In genomic region chr18:9824474-9824832, GRCh38 we compare ENCODE assay signal across 14 cellular contexts.
DNase-seq lines count a peak whose midpoint lies in the region; ATAC-seq, FAIRE-seq and TF ChIP-seq lines count a peak whose summit lies in the region.
"Had no signal": no experiment of that assay in that cellular context is flagged by ENCODE, and none has a peak within 500 bp of the region (broad histone marks: within the 10 kb centered on the region; RNA-seq: fewer than 3 reads in every experiment).

No MANE protein-coding gene starts in this region.

- no peaks in the 10 kb centered on the region for H3K9me3 ChIP-seq in small intestine (ENCODE audit: control insufficient read depth, low read depth)
- H3K9me3 ChIP-seq: SJSA1 had no signal

- H3K27me3 ChIP-seq in brain microvascular endothelial cell (replicated peaks) (no peaks in the 10 kb centered on the region), small intestine (ENCODE audit: control insufficient read depth in 2 of 2, insufficient read depth in 2 of 2, low read length in 2 of 2) (no peaks in the 10 kb centered on the region)
- H3K27me3 ChIP-seq: SJSA1 had no signal

- DNase-seq in EL: peak; percentile 61
- DNase-seq in brain microvascular endothelial cell: no peak
- DNase-seq in left ventricle myocardium superior: no peak
- peak; percentile 54 for DNase-seq in small intestine
- DNase-seq: activated CD4-positive, alpha-beta memory T cell treated with anti-CD3 and anti-CD28 coated beads, Interleukin-2, amount 10 ng/mL, durations not matched to agents 7 days and 5 days; COR-L47 had no signal

- no peak for TF ChIP-seq CTCF in brain microvascular endothelial cell (IDR thresholded peaks at IDR 0.05; ENCODE audit: low read depth, low read length, missing control alignments)

- 54 to 76% (median 73%) methylated on average over 3 of the region's 3 CpGs for WGBS in small intestine, 3 donors

- no peak for FAIRE-seq in small intestine (lab: Jason Lieb, UNC)
- FAIRE-seq: HepG2 had no signal

- H3K4me1 ChIP-seq in small intestine (ENCODE audit: control insufficient read depth in 2 of 2, insufficient read depth in 1 of 2, low read depth in 1 of 2, low read length in 1 of 2): peaks cover 8 to 27% of the 10 kb centered on the region in 2 donors

- H3K4me3 ChIP-seq in brain microvascular endothelial cell (ENCODE audit: low read depth, low read length) (no peak overlapping the region), small intestine (ENCODE audit: low read depth in 1 of 2, low read length in 2 of 2) (no peak overlapping the region)
- H3K4me3 ChIP-seq: SJSA1 had no signal

- in situ Hi-C loops in brain microvascular endothelial cell (cut with HindIII; ENCODE audit: low pct_ligation_motif_present, low sequenced_read_pairs): no loop called here

- H3K36me3 ChIP-seq in brain microvascular endothelial cell (replicated peaks) (peaks cover 3% of the 10 kb centered on the region), small intestine (ENCODE audit: control insufficient read depth in 2 of 2, insufficient read depth in 2 of 2, low read length in 2 of 2) (no peaks in the 10 kb centered on the region)

- intact Hi-C loops in left ventricle myocardium superior (cut with micrococcal nuclease): no loop called here

- ATAC-seq in left ventricle myocardium superior (peak; percentile 86), GM21515 (IDR thresholded peaks at IDR 0.05; ENCODE audit: unreplicated experiment) (no peak), HG02678 (IDR thresholded peaks at IDR 0.05; ENCODE audit: unreplicated experiment) (no peak), GM21529 (IDR thresholded peaks at IDR 0.05; ENCODE audit: unreplicated experiment) (no peak), GM19324 (IDR thresholded peaks at IDR 0.05; ENCODE audit: low FRiP score, unreplicated experiment) (no peak)
- ATAC-seq: activated naive CD4-positive, alpha-beta T cell treated with anti-CD3 and anti-CD28 coated beads, Interleukin-2, amount 50 U/mL, for 72 hours; HepG2; stimulated activated memory B cell treated with anti-CD40 and anti-IgM and Interleukin-4, amounts not matched to agents 10 μg/mL and 1 μg/mL and 100 μg/mL, for 72 hours had no signal

- peak overlapping the region; percentile 57 for H3K27ac ChIP-seq in brain microvascular endothelial cell
- H3K27ac ChIP-seq in small intestine (ENCODE audit: low read depth in 1 of 2, low read length in 1 of 2): peak overlapping the region in 1 of 2 donors; percentile 75

Comparison
In these comparisons a context has a peak if more than half of its experiments do, and no peak if none do; other contexts are left out.
1. DNase-seq: peak in EL (single experiment) and small intestine (single experiment); none in brain microvascular endothelial cell (single experiment) and left ventricle myocardium superior (single experiment).